ENCODE assay signal across 8 cellular contexts in genomic region chr1:27772071-27772470, GRCh38. TPM values are rescaled to one million over a fixed set of nuclear protein-coding genes. Genes with fewer than 3 reads are reported as not detected.
DNase-seq lines count a peak whose midpoint lies in the region; ATAC-seq and TF ChIP-seq lines count a peak whose summit lies in the region.

No MANE protein-coding gene starts in this region.

- H3K27me3 ChIP-seq in spleen (replicated peaks in 1 of 7), result no peaks in the 10 kb centered on the region

- H3K27ac ChIP-seq in HEK293 (ENCODE audit: extremely low read depth, low read depth, low read length) (peak overlapping the region; percentile 58; the same call in 1 of the 2 replicates), VCaP (peak overlapping the region; percentile 80; the same call in 1 of the 2 replicates), spleen (peak overlapping the region; percentile 93 to 99 (median 98))

- no peak overlapping the region for H3K4me3 ChIP-seq in HEK293 (ENCODE audit: low read depth, low read length)
- peak overlapping the region; percentile 83 to 99 (median 91) for H3K4me3 ChIP-seq in spleen

- peaks cover 9% of the 10 kb centered on the region for H3K4me1 Mint-ChIP-seq in glutamatergic neuron (ENCODE audit: low read depth, unreplicated experiment)

- DNase-seq in glutamatergic neuron, result no peak
- DNase-seq in spleen, result no peak
- no peak for DNase-seq in superior temporal gyrus (ENCODE audit: extremely low spot score)
- DNase-seq in NK-92 treated with Interleukin-12 subunit alpha and Interleukin-12 subunit beta, amount 100 ng/mL, for 24 hours (lab: John Stamatoyannopoulos, UW), result no peak
- DNase-seq in H4 (ENCODE audit: low spot score), result no peak

- 18 to 27% (median 20%) methylated on average over 6 of the region's 6 CpGs for WGBS in spleen, 5 donors

- POLR2A ChIA-PET in HEK293 (lab: Yijun Ruan, JAX), result interaction anchor here (2.8 to 3.4 kb wide), 3 partner anchors 12 to 59 kb away, joined by 13 to 73 read pairs (median 51); partner anchors contain the start of genes FAM76A and PPP1R8

- peaks cover 8% of the 10 kb centered on the region for H3K9me3 Mint-ChIP-seq in glutamatergic neuron (ENCODE audit: unreplicated experiment)

- peak overlapping the region; percentile 83 for H3K27ac Mint-ChIP-seq in glutamatergic neuron (ENCODE audit: unreplicated experiment)

- TF ChIP-seq POLR2A in spleen (IDR thresholded peaks at IDR 0.05), result no peak

- no peaks in the 10 kb centered on the region for H3K36me3 Mint-ChIP-seq in glutamatergic neuron (ENCODE audit: unreplicated experiment)

- no peaks in the 10 kb centered on the region for H3K27me3 Mint-ChIP-seq in glutamatergic neuron (ENCODE audit: unreplicated experiment)

- CTCF ChIA-PET in HEK293 (lab: Yijun Ruan, JAX), result interaction anchor here (1.2 kb wide), 1 partner anchor 9 kb away, joined by 3 read pairs; no protein-coding TSS in a partner anchor

- peak overlapping the region; percentile 60 for H3K4me3 Mint-ChIP-seq in glutamatergic neuron (ENCODE audit: unreplicated experiment)

- TF ChIP-seq CTCF in HEK293 (tag by site-specific recombination; IDR thresholded peaks at IDR 0.05), result no peak
- no peak for TF ChIP-seq CTCF in VCaP (conservative IDR thresholded peaks at IDR 0.05)
- no peak for TF ChIP-seq CTCF in glutamatergic neuron (IDR thresholded peaks at IDR 0.05; ENCODE audit: partially characterized antibody, unreplicated experiment)
- TF ChIP-seq CTCF in spleen (IDR thresholded peaks at IDR 0.05 in 8 of 11, conservative IDR thresholded peaks at IDR 0.05 in 3 of 11), result no peak

- no peaks in the 10 kb centered on the region for H3K4me1 ChIP-seq in HEK293 (ENCODE audit: control insufficient read depth, insufficient read depth, low read length)
- peaks cover 19 to 52% (median 45%) of the 10 kb centered on the region in 6 donors for H3K4me1 ChIP-seq in spleen

- no peak for ATAC-seq in HG03571 (IDR thresholded peaks at IDR 0.05; ENCODE audit: unreplicated experiment)

- intact Hi-C loops in spleen (cut with DNase I; ENCODE audit: low total_unique reads), result no loop called here

- H3K36me3 ChIP-seq in HEK293 (ENCODE audit: control insufficient read depth in 2 of 2, insufficient read depth in 1 of 2, low read length in 2 of 2) (peaks cover 0 to 6% of the 10 kb centered on the region in 2 experiments; a peak in 2 of 3 replicates), spleen (peaks cover 0 to 21% (median 3%) of the 10 kb centered on the region in 6 donors)

- H3K9me3 ChIP-seq in HEK293 (ENCODE audit: control insufficient read depth, insufficient read depth, low read depth, low read length), result no peaks in the 10 kb centered on the region
- no peaks in the 10 kb centered on the region for H3K9me3 ChIP-seq in spleen

TF ChIP-seq in HEK293, 187 proteins besides CTCF, POLR2A, EP300 and RAD21 (continues in another document):
- TF ChIP-seq HOXA7 (CRISPR knock-in tag; IDR thresholded peaks at IDR 0.05; ENCODE audit: borderline replicate concordance) (no peak), PRDM2 (tag by site-specific recombination; IDR thresholded peaks at IDR 0.05; ENCODE audit: borderline replicate concordance) (no peak), ZFP3 (tag by site-specific recombination; IDR thresholded peaks at IDR 0.05; ENCODE audit: low read depth) (no peak), KLF10 (tag by site-specific recombination; IDR thresholded peaks at IDR 0.05) (no peak), SP7 (tag by site-specific recombination; IDR thresholded peaks at IDR 0.05) (no peak), GLI4 (tag by site-specific recombination; IDR thresholded peaks at IDR 0.05) (no peak), ZSCAN5A (tag by site-specific recombination; IDR thresholded peaks at IDR 0.05) (no peak), PRDM6 (tag by site-specific recombination; IDR thresholded peaks at IDR 0.05) (no peak), ZNF658 (tag by site-specific recombination; IDR thresholded peaks at IDR 0.05) (no peak), ZNF394 (tag by site-specific recombination; IDR thresholded peaks at IDR 0.05; ENCODE audit: borderline replicate concordance) (no peak), ZNF514 (tag by site-specific recombination; IDR thresholded peaks at IDR 0.05) (no peak), ZNF600 (tag by site-specific recombination; IDR thresholded peaks at IDR 0.05) (no peak), SALL2 (tag by site-specific recombination; IDR thresholded peaks at IDR 0.05; ENCODE audit: borderline replicate concordance) (no peak)

RNA-seq across cellular contexts. Expression of gene STX12, which starts 0.9 kb away (rescaled TPM):
- total RNA-seq in glutamatergic neuron (ENCODE audit: unreplicated experiment), result 47.7 TPM
- 10 to 100 TPM; 45.4 to 88.1 (median 54.0) TPM for total RNA-seq in spleen
- 10 to 100 TPM; 17.7 to 33.2 (median 20.2) TPM for polyA plus RNA-seq in spleen
- 19.2 and 24.3 TPM in 2 replicates for total RNA-seq in H4 (2014; rRNA removed; shearing (Covaris generic))

RNA-seq across cellular contexts. Expression of gene FAM76A, which starts 46.3 kb away (rescaled TPM):
- total RNA-seq in glutamatergic neuron (ENCODE audit: unreplicated experiment), result 9.1 TPM
- total RNA-seq in spleen, result 10 to 100 TPM; 10.1 to 18.2 (median 15.5) TPM
- 1 to 10 TPM; 4.0 to 5.4 (median 4.1) TPM for polyA plus RNA-seq in spleen
- 10.8 and 12.6 TPM in 2 replicates for total RNA-seq in H4 (2014; rRNA removed; shearing (Covaris generic))

RNA-seq across cellular contexts. Expression of gene PPP1R8, which starts 58.5 kb away (rescaled TPM):
- total RNA-seq in glutamatergic neuron (ENCODE audit: unreplicated experiment) (60.2 TPM), spleen (10 to 100 TPM; 24.7 to 39.1 (median 30.1) TPM)
- 10 to 100 TPM; 22.5 to 33.8 (median 29.1) TPM for polyA plus RNA-seq in spleen
- 32.8 and 45.9 TPM in 2 replicates for total RNA-seq in H4 (2014; rRNA removed; shearing (Covaris generic))
